2 cellular contexts compared by ENCODE assay signal in the genomic region with DNA sequence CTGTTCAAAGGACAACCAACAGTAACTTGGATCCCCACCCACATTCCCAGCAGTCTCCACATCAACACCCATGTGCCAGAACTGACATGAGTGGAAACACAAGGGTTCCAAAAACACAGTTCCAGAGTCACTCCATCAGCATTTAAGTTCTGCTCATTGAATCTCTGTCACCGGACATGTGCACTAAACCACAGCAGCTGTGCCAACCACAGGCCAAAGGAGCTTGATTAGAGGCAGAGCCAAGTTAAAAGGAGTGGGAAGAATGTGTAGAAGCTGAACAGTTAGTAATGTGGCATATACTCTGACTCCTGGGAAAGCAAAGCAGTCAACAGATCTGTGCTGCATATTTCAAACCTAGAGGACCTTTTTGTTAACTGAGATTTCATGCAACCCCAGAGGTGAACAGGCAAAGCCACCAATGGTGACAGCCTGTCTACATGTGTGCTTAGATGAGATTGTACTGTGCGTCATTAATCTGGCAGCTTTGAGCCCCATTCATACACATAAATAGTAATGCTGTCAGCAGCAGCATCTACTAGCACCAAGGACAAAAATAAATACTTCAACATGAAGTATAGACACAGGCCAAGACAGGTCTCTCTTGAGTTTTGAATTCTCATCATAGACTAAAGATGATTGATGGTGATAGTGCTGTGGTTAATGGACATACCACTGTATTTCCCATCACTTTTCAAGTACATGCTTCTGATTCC.
TF ChIP-seq lines count a peak whose summit lies in the region.

No MANE protein-coding gene starts in this region.

TF ChIP-seq in SK-N-SH treated with all-trans-retinoic acid at 6 μM for 48 hours, 23 proteins besides CTCF, POLR2A, EP300 and RAD21 (continued from another document):
- TF ChIP-seq, protein P1, sequence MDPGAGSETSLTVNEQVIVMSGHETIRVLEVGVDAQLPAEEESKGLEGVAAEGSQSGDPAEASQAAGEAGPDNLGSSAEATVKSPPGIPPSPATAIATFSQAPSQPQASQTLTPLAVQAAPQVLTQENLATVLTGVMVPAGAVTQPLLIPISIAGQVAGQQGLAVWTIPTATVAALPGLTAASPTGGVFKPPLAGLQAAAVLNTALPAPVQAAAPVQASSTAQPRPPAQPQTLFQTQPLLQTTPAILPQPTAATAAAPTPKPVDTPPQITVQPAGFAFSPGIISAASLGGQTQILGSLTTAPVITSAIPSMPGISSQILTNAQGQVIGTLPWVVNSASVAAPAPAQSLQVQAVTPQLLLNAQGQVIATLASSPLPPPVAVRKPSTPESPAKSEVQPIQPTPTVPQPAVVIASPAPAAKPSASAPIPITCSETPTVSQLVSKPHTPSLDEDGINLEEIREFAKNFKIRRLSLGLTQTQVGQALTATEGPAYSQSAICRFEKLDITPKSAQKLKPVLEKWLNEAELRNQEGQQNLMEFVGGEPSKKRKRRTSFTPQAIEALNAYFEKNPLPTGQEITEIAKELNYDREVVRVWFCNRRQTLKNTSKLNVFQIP (CRISPR knock-in tag; IDR thresholded peaks at IDR 0.05; ENCODE audit: borderline replicate concordance, low read depth) = no peak
- TF ChIP-seq ZC3H10 (CRISPR knock-in tag; IDR thresholded peaks at IDR 0.05) = no peak

TF ChIP-seq in SK-N-SH, 30 proteins besides CTCF, POLR2A, EP300 and RAD21 (continued from another document):
- TF ChIP-seq, protein P2, sequence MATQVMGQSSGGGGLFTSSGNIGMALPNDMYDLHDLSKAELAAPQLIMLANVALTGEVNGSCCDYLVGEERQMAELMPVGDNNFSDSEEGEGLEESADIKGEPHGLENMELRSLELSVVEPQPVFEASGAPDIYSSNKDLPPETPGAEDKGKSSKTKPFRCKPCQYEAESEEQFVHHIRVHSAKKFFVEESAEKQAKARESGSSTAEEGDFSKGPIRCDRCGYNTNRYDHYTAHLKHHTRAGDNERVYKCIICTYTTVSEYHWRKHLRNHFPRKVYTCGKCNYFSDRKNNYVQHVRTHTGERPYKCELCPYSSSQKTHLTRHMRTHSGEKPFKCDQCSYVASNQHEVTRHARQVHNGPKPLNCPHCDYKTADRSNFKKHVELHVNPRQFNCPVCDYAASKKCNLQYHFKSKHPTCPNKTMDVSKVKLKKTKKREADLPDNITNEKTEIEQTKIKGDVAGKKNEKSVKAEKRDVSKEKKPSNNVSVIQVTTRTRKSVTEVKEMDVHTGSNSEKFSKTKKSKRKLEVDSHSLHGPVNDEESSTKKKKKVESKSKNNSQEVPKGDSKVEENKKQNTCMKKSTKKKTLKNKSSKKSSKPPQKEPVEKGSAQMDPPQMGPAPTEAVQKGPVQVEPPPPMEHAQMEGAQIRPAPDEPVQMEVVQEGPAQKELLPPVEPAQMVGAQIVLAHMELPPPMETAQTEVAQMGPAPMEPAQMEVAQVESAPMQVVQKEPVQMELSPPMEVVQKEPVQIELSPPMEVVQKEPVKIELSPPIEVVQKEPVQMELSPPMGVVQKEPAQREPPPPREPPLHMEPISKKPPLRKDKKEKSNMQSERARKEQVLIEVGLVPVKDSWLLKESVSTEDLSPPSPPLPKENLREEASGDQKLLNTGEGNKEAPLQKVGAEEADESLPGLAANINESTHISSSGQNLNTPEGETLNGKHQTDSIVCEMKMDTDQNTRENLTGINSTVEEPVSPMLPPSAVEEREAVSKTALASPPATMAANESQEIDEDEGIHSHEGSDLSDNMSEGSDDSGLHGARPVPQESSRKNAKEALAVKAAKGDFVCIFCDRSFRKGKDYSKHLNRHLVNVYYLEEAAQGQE (IDR thresholded peaks at IDR 0.05; ENCODE audit: low read depth, low read length) = no peak
- TF ChIP-seq POLR2AphosphoS5 (IDR thresholded peaks at IDR 0.05; ENCODE audit: low read depth, low read length) = no peak
- no peak for TF ChIP-seq RCOR1 (IDR thresholded peaks at IDR 0.05; ENCODE audit: low read length)
- TF ChIP-seq, protein P3, sequence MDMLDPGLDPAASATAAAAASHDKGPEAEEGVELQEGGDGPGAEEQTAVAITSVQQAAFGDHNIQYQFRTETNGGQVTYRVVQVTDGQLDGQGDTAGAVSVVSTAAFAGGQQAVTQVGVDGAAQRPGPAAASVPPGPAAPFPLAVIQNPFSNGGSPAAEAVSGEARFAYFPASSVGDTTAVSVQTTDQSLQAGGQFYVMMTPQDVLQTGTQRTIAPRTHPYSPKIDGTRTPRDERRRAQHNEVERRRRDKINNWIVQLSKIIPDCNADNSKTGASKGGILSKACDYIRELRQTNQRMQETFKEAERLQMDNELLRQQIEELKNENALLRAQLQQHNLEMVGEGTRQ (IDR thresholded peaks at IDR 0.05; ENCODE audit: borderline replicate concordance, low read depth, low read length) = no peak
- TF ChIP-seq, protein P4, sequence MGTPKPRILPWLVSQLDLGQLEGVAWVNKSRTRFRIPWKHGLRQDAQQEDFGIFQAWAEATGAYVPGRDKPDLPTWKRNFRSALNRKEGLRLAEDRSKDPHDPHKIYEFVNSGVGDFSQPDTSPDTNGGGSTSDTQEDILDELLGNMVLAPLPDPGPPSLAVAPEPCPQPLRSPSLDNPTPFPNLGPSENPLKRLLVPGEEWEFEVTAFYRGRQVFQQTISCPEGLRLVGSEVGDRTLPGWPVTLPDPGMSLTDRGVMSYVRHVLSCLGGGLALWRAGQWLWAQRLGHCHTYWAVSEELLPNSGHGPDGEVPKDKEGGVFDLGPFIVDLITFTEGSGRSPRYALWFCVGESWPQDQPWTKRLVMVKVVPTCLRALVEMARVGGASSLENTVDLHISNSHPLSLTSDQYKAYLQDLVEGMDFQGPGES (IDR thresholded peaks at IDR 0.05; ENCODE audit: low read depth, low read length) = no peak
- TF ChIP-seq, protein P5, sequence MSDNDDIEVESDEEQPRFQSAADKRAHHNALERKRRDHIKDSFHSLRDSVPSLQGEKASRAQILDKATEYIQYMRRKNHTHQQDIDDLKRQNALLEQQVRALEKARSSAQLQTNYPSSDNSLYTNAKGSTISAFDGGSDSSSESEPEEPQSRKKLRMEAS (IDR thresholded peaks at IDR 0.05; ENCODE audit: low read depth) = no peak
- TF ChIP-seq, protein P6, sequence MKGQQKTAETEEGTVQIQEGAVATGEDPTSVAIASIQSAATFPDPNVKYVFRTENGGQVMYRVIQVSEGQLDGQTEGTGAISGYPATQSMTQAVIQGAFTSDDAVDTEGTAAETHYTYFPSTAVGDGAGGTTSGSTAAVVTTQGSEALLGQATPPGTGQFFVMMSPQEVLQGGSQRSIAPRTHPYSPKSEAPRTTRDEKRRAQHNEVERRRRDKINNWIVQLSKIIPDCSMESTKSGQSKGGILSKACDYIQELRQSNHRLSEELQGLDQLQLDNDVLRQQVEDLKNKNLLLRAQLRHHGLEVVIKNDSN (IDR thresholded peaks at IDR 0.05; ENCODE audit: borderline replicate concordance, low read depth) = no peak
- no peak for TF ChIP-seq JUND (IDR thresholded peaks at IDR 0.05)
- TF ChIP-seq TAF1 (IDR thresholded peaks at IDR 0.05; ENCODE audit: borderline replicate concordance, low read depth, low read length) = no peak
